In genomic region chr11:79493555-79494171, GRCh38 we compare ENCODE assay signal across 9 cellular contexts. TPM values are rescaled to one million over a fixed set of nuclear protein-coding genes. Genes with fewer than 3 reads are reported as not detected.
DNase-seq lines count a peak whose midpoint lies in the region; ATAC-seq and TF ChIP-seq lines count a peak whose summit lies in the region.
"Had no signal": no experiment of that assay in that cellular context is flagged by ENCODE, and none has a peak within 500 bp of the region (broad histone marks: within the 10 kb centered on the region; RNA-seq: fewer than 3 reads in every experiment).

No MANE protein-coding gene starts in this region.

- H3K4me1 ChIP-seq in BE2C (no peaks in the 10 kb centered on the region), tibial nerve (no peaks in the 10 kb centered on the region)

- no peaks in the 10 kb centered on the region for H3K9me3 ChIP-seq in BE2C
- H3K9me3 ChIP-seq in tibial nerve, result peaks cover 0 to 5% (median 0%) of the 10 kb centered on the region in 4 donors

- DNase-seq in BE2C, result peak; percentile 86
- peak; percentile 67 for DNase-seq in NCI-H2171 (lab: John Stamatoyannopoulos, UW)
- peak; percentile 3 to 10 for DNase-seq in activated CD4-positive, alpha-beta T cell treated with anti-CD3 and anti-CD28 coated beads, Interleukin-2, amount 50 U/mL, for 24 hours (ENCODE audit: low read depth in 1 of 2, low spot score in 1 of 2)
- DNase-seq in mucosa of gallbladder (ENCODE audit: low spot score), result peak; percentile 61
- peak; percentile 43 to 75 for DNase-seq in tibial nerve (ENCODE audit: low spot score in 2 of 2)

- H3K36me3 ChIP-seq in BE2C (no peaks in the 10 kb centered on the region), tibial nerve (no peaks in the 10 kb centered on the region)

- no peak for TF ChIP-seq POLR2A in tibial nerve (IDR thresholded peaks at IDR 0.05)

- H3K4me3 ChIP-seq in BE2C (ENCODE audit: low read depth, low read length) (no peak overlapping the region), tibial nerve (no peak overlapping the region)
- H3K4me3 ChIP-seq: skin epidermis had no signal

- TF ChIP-seq CTCF in BE2C (IDR thresholded peaks at IDR 0.05; ENCODE audit: low read depth, low read length) (peak; percentile 95), tibial nerve (IDR thresholded peaks at IDR 0.05) (peak; percentile 66 to 79 (median 73))

- 31 to 32% methylated on average over 11 of the region's 11 CpGs for WGBS in tibial nerve, 2 donors

- TF ChIP-seq EP300 in tibial nerve (IDR thresholded peaks at IDR 0.05), result no peak

- ATAC-seq in GM18907 (IDR thresholded peaks at IDR 0.05; ENCODE audit: unreplicated experiment), result peak; percentile 86
- peak; percentile 81 for ATAC-seq in HG03097 (IDR thresholded peaks at IDR 0.05; ENCODE audit: low FRiP score, unreplicated experiment)
- peak; percentile 75 for ATAC-seq in esophagus mucosa

- H3K27ac ChIP-seq in tibial nerve, result no peak overlapping the region
- H3K27ac ChIP-seq: skin epidermis had no signal

- no peaks in the 10 kb centered on the region for H3K27me3 ChIP-seq in BE2C
- H3K27me3 ChIP-seq in tibial nerve, result no peaks in the 10 kb centered on the region

RNA-seq across cellular contexts. Expression of gene TENM4, which starts 52.8 kb away (rescaled TPM):
- polyA plus RNA-seq in BE2C (2012; ENCODE audit: insufficient read depth, insufficient read length, low read depth), result 44.5 TPM
- 21.8 TPM for total RNA-seq in esophagus mucosa
- 8.4 TPM for total RNA-seq in mucosa of gallbladder
- 10 to 100 TPM; 15.3 to 36.3 (median 19.6) TPM for total RNA-seq in tibial nerve

Comparison
In these comparisons a context has a peak if more than half of its experiments do, and no peak if none do; other contexts are left out.
1. DNase-seq: peak in every context shown above with its lines; median percentile 86 in BE2C; 67 in NCI-H2171; 61 in mucosa of gallbladder; 59 in tibial nerve; 6 in activated CD4-positive, alpha-beta T cell treated with anti-CD3 and anti-CD28 coated beads, Interleukin-2, amount 50 U/mL, for 24 hours.